Comparison of ENCODE assay signal across 35 cellular contexts in genomic region chr5:173847102-173847501, GRCh38.
"Had no signal": no experiment of that assay in that cellular context is flagged by ENCODE, and none has a peak within 500 bp of the region (broad histone marks: within the 10 kb centered on the region; RNA-seq: fewer than 3 reads in every experiment).

No MANE protein-coding gene starts in this region.

- H3K27me3 ChIP-seq: MG63 had no signal

- H3K4me3 ChIP-seq: MG63 had no signal

- DNase-seq: Karpas-422, Kasumi-1, MG63, MM.1S, MV-4-11, NCI-H1048, NCI-H1092, NCI-H1092 treated with DMSO at 0.1 percent for 48 hours, NCI-H1105, NCI-H1105 treated with DMSO at 0.1 percent for 48 hours, NCI-H1417, NCI-H1417 treated with DMSO at 0.1 percent for 48 hours, NCI-H1436, NCI-H1436 treated with DMSO at 0.1 percent for 48 hours, NCI-H146, NCI-H1694, NCI-H1694 treated with DMSO at 0.1 percent for 48 hours, NCI-H187, NCI-H187 treated with DMSO at 0.1 percent for 48 hours, NCI-H1930, NCI-H2029, NCI-H2029 treated with DMSO at 0.1 percent for 48 hours, NCI-H2081, NCI-H2081 treated with DMSO at 0.1 percent for 48 hours, NCI-H2107, NCI-H2171, NCI-H2171 treated with DMSO at 0.1 percent for 48 hours, NCI-H2227 treated with DMSO at 0.1 percent for 48 hours, NCI-H226, NCI-H345, NCI-H446, NCI-H446 treated with DMSO at 0.1 percent for 48 hours, NCI-H510A, NCI-H510A treated with DMSO at 0.1 percent for 48 hours, NCI-H524 had no signal

- H3K36me3 ChIP-seq: MG63 had no signal
